Comparison of ENCODE assay signal across 12 cellular contexts in genomic region chr6:42627044-42627443, GRCh38.
"Had no signal": no experiment of that assay in that cellular context is flagged by ENCODE, and none has a peak within 500 bp of the region (broad histone marks: within the 10 kb centered on the region; RNA-seq: fewer than 3 reads in every experiment).

No MANE protein-coding gene starts in this region.

- H3K27me3 ChIP-seq: body of pancreas, esophagus squamous epithelium, ovary had no signal

- H3K9me3 ChIP-seq: body of pancreas, esophagus squamous epithelium, ovary, thoracic aorta had no signal

- DNase-seq: activated CD4-positive, alpha-beta T cell treated with anti-CD3 and anti-CD28 coated beads, Interleukin-2, amount 50 U/mL, for 1 hour; activated naive CD4-positive, alpha-beta T cell; amniotic stem cell; body of pancreas; esophagus squamous epithelium; glutamatergic neuron; immature natural killer cell; left colon; ovary; stimulated activated CD4-positive, alpha-beta T cell treated with anti-CD3 and anti-CD28 coated beads, Interleukin-4, amount 100 ng/mL, for 1 hour; stimulated activated naive CD8-positive, alpha-beta T cell treated with anti-CD3 and anti-CD28 coated beads, Interleukin-15, amount 100 ng/mL, for 72 hours had no signal

- H3K4me1 Mint-ChIP-seq: stimulated activated naive CD8-positive, alpha-beta T cell treated with anti-CD3 and anti-CD28 coated beads, Interleukin-15, amount 100 ng/mL, for 72 hours had no signal

- H3K36me3 ChIP-seq: ovary had no signal

- H3K27me3 Mint-ChIP-seq: stimulated activated naive CD8-positive, alpha-beta T cell treated with anti-CD3 and anti-CD28 coated beads, Interleukin-15, amount 100 ng/mL, for 72 hours had no signal

- H3K4me3 ChIP-seq: body of pancreas, esophagus squamous epithelium, ovary, thoracic aorta had no signal

- H3K27ac ChIP-seq: esophagus squamous epithelium, ovary, thoracic aorta had no signal

- H3K4me3 Mint-ChIP-seq: immature natural killer cell; stimulated activated naive CD8-positive, alpha-beta T cell treated with anti-CD3 and anti-CD28 coated beads, Interleukin-15, amount 100 ng/mL, for 72 hours had no signal

- H3K9me3 Mint-ChIP-seq: immature natural killer cell; stimulated activated naive CD8-positive, alpha-beta T cell treated with anti-CD3 and anti-CD28 coated beads, Interleukin-15, amount 100 ng/mL, for 72 hours had no signal
